In the genomic region with DNA sequence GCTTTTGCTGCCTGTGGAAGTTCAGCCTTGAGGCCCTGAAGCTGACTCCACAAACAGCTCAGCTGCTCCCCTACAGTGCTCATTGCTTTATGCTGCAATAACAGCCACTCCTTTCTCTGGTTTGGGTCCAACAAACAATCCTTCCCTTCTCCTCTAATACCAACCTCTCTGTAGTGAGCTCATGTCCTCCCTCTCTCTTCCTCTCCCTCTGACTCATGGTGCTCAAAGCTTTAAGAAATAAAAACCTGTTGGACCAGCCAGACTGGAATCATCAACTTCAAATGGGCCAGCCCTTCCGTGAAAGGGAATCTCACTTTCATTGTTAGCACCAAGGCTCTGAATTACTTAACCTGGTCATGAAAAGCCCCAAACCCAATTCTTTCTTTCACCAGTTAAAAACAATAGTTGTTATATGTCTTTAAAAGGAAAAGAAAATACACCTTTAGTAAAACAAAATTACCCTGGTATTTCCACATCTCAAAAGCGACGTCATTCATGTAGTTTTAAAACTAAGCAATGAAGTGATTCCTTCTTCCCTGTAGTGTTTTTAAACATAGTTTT, we compare ENCODE assay signal across 7 cellular contexts.
A peak's percentile ranks its signal among the peaks of the same experiment; 100 is the strongest.
DNase-seq lines count a peak whose midpoint lies in the region; ATAC-seq and TF ChIP-seq lines count a peak whose summit lies in the region.

No MANE protein-coding gene starts in this region.

- intact Hi-C loops in spleen (cut with DNase I; ENCODE audit: low total_unique reads): loop anchor here (5.0 to 10.0 kb wide), 2 partner anchors 61 to 121 kb away; no protein-coding TSS in a partner anchor

- H3K4me1 ChIP-seq in foreskin keratinocyte: peaks cover 28% of the 10 kb centered on the region
- H3K4me1 ChIP-seq in spleen: peaks cover 0 to 34% (median 15%) of the 10 kb centered on the region in 6 donors

- peaks cover 0 to 4% (median 0%) of the 10 kb centered on the region in 8 donors for H3K9me3 ChIP-seq in spleen

- H3K27me3 ChIP-seq in foreskin keratinocyte (no peaks in the 10 kb centered on the region), spleen (replicated peaks in 1 of 7) (no peaks in the 10 kb centered on the region)

- H3K36me3 ChIP-seq in spleen: no peaks in the 10 kb centered on the region

- peak overlapping the region; percentile 78 for H3K27ac ChIP-seq in foreskin keratinocyte
- H3K27ac ChIP-seq in spleen: peak overlapping the region in 7 of 8 donors; percentile 11 to 63 (median 44)

- peak overlapping the region; percentile 38 for H3K4me3 ChIP-seq in WI38 (ENCODE audit: low read depth, low read length)
- no peak overlapping the region for H3K4me3 ChIP-seq in spleen

- 57 to 77% (median 75%) methylated on average over 3 of the region's 3 CpGs for WGBS in spleen, 5 donors

- DNase-seq in foreskin keratinocyte: peak; percentile 99 to 100
- no peak for DNase-seq in spleen
- no peak for DNase-seq in cerebellar nuclear complex (lab: John Stamatoyannopoulos, UW)

- TF ChIP-seq CTCF in WI38 (IDR thresholded peaks at IDR 0.05; ENCODE audit: low read depth, low read length) (no peak), foreskin keratinocyte (conservative IDR thresholded peaks at IDR 0.05) (peak; percentile 35), spleen (IDR thresholded peaks at IDR 0.05 in 8 of 11, conservative IDR thresholded peaks at IDR 0.05 in 3 of 11) (no peak)

- TF ChIP-seq POLR2A in spleen (IDR thresholded peaks at IDR 0.05): no peak

- peak; percentile 36 for ATAC-seq in GM18867 (IDR thresholded peaks at IDR 0.05; ENCODE audit: unreplicated experiment)
- peak; percentile 60 for ATAC-seq in HG03095 (IDR thresholded peaks at IDR 0.05; ENCODE audit: unreplicated experiment)
- ATAC-seq in foreskin keratinocyte: peak; percentile 95
- ATAC-seq in GM19452 (IDR thresholded peaks at IDR 0.05; ENCODE audit: unreplicated experiment): no peak

Comparison
In these comparisons a context has a peak if more than half of its experiments do, and no peak if none do; other contexts are left out.
1. DNase-seq: peak in foreskin keratinocyte (2 of 2); none in spleen (single experiment) and cerebellar nuclear complex (0 of 2).